18 cellular contexts compared by ENCODE assay signal in genomic region chr1:117501275-117501674, GRCh38.
DNase-seq lines count a peak whose midpoint lies in the region; ATAC-seq and TF ChIP-seq lines count a peak whose summit lies in the region.
"Had no signal": no experiment of that assay in that cellular context is flagged by ENCODE, and none has a peak within 500 bp of the region (broad histone marks: within the 10 kb centered on the region; RNA-seq: fewer than 3 reads in every experiment).

No MANE protein-coding gene starts in this region.

- no peak overlapping the region for H3K4me3 Mint-ChIP-seq in chondrocyte (ENCODE audit: unreplicated experiment)
- H3K4me3 Mint-ChIP-seq in CD4-positive, alpha-beta memory T cell: no peak overlapping the region
- H3K4me3 Mint-ChIP-seq: dendritic cell treated with granulocyte-macrophage colony-stimulating factor and Interleukin-4, amounts not matched to agents 40 ng/mL and 50 ng/mL, for 4 days had no signal

- H3K27me3 Mint-ChIP-seq in chondrocyte (ENCODE audit: low read depth): no peaks in the 10 kb centered on the region
- H3K27me3 Mint-ChIP-seq in CD4-positive, alpha-beta memory T cell: no peaks in the 10 kb centered on the region
- H3K27me3 Mint-ChIP-seq: dendritic cell treated with granulocyte-macrophage colony-stimulating factor and Interleukin-4, amounts not matched to agents 40 ng/mL and 50 ng/mL, for 4 days had no signal

- H3K9ac ChIP-seq in smooth muscle cell (ENCODE audit: low read depth): no peak overlapping the region
- H3K9ac ChIP-seq: parathyroid adenoma had no signal

- no peaks in the 10 kb centered on the region for H4K20me1 ChIP-seq in smooth muscle cell (ENCODE audit: low read depth)

- H3K4me2 ChIP-seq in smooth muscle cell: no peak overlapping the region

- POLR2A ChIA-PET in AG04450 (lab: Yijun Ruan, JAX): no interaction called here
- POLR2A ChIA-PET in CD4-positive, alpha-beta memory T cell (lab: Charles Lee; ENCODE audit: partially characterized antibody): no interaction called here

- no peak for ATAC-seq in HG03442 (IDR thresholded peaks at IDR 0.05; ENCODE audit: unreplicated experiment)
- ATAC-seq: heart right ventricle had no signal

- TF ChIP-seq CTCF in AG04450 (IDR thresholded peaks at IDR 0.05; ENCODE audit: low read depth, low read length) (no peak), chondrocyte (IDR thresholded peaks at IDR 0.05) (no peak), smooth muscle cell (IDR thresholded peaks at IDR 0.05; ENCODE audit: borderline replicate concordance, insufficient read depth, poor library complexity, severe bottlenecking) (no peak), sigmoid colon (IDR thresholded peaks at IDR 0.05) (no peak)

- H3K9me3 Mint-ChIP-seq in chondrocyte (ENCODE audit: low read depth): peaks cover 3% of the 10 kb centered on the region
- H3K9me3 Mint-ChIP-seq in CD4-positive, alpha-beta memory T cell: no peaks in the 10 kb centered on the region
- H3K9me3 Mint-ChIP-seq: dendritic cell treated with granulocyte-macrophage colony-stimulating factor and Interleukin-4, amounts not matched to agents 40 ng/mL and 50 ng/mL, for 4 days had no signal

- CTCF ChIA-PET in AG04450 (lab: Charles Lee): interaction anchor here (0.8 to 1.0 kb wide), 2 partner anchors 10 to 433 kb away, joined by 4 read pairs; no protein-coding TSS in a partner anchor
- CTCF ChIA-PET in CD4-positive, alpha-beta memory T cell (lab: Charles Lee; ENCODE audit: partially characterized antibody): interaction anchor here (1.0 kb wide), 1 partner anchor 12 kb away, joined by 3 read pairs; no protein-coding TSS in a partner anchor

- H3K4me3 ChIP-seq in AG04450 (ENCODE audit: low read depth, low read length) (no peak overlapping the region), smooth muscle cell (no peak overlapping the region), sigmoid colon (no peak overlapping the region)
- H3K4me3 ChIP-seq in CD4-positive, alpha-beta memory T cell (ENCODE audit: low read length in 2 of 2): no peak overlapping the region
- H3K4me3 ChIP-seq: ascending aorta, heart right ventricle had no signal

- H3K4me1 ChIP-seq in smooth muscle cell (ENCODE audit: low read depth): no peaks in the 10 kb centered on the region
- H3K4me1 ChIP-seq in CD4-positive, alpha-beta memory T cell (ENCODE audit: insufficient read depth, low read length): no peaks in the 10 kb centered on the region
- H3K4me1 ChIP-seq in sigmoid colon: peaks cover 0 to 10% (median 6%) of the 10 kb centered on the region in 4 donors
- H3K4me1 ChIP-seq: ascending aorta, heart right ventricle, parathyroid adenoma had no signal

- H3K27me3 ChIP-seq in AG04450 (ENCODE audit: control insufficient read depth, insufficient read depth, low read length) (no peaks in the 10 kb centered on the region), smooth muscle cell (ENCODE audit: low read depth) (no peaks in the 10 kb centered on the region), sigmoid colon (no peaks in the 10 kb centered on the region)
- H3K27me3 ChIP-seq in CD4-positive, alpha-beta memory T cell (ENCODE audit: insufficient read depth, low read length): no peaks in the 10 kb centered on the region
- H3K27me3 ChIP-seq: ascending aorta, heart right ventricle had no signal

- H3K79me2 ChIP-seq in smooth muscle cell (ENCODE audit: low read depth): no peaks in the 10 kb centered on the region
- H3K79me2 ChIP-seq: parathyroid adenoma had no signal

- H3F3A ChIP-seq in smooth muscle cell (ENCODE audit: low read depth): no peaks in the 10 kb centered on the region

- peaks cover 18% of the 10 kb centered on the region for H3K36me3 Mint-ChIP-seq in chondrocyte (ENCODE audit: low read depth)
- peaks cover 31 to 46% of the 10 kb centered on the region in 2 donors for H3K36me3 Mint-ChIP-seq in CD4-positive, alpha-beta memory T cell

- no peak for TF ChIP-seq POLR2A in sigmoid colon (IDR thresholded peaks at IDR 0.05)

- peak overlapping the region; percentile 50 for H3K27ac Mint-ChIP-seq in chondrocyte (ENCODE audit: unreplicated experiment)
- no peak overlapping the region for H3K27ac Mint-ChIP-seq in CD4-positive, alpha-beta memory T cell
- H3K27ac Mint-ChIP-seq: dendritic cell treated with granulocyte-macrophage colony-stimulating factor and Interleukin-4, amounts not matched to agents 40 ng/mL and 50 ng/mL, for 4 days had no signal

- DNase-seq in AG04450 (ENCODE audit: low read depth, low spot score) (peak; percentile 43), M059J (ENCODE audit: low read depth) (peak; percentile 78), chondrocyte (ENCODE audit: low spot score) (no peak), iris pigment epithelial cell (ENCODE audit: low read depth) (peak; percentile 87), smooth muscle cell (lab: John Stamatoyannopoulos, UW; ENCODE audit: unreplicated experiment) (no peak), sigmoid colon (no peak)
- DNase-seq in CD4-positive, alpha-beta memory T cell: no peak
- DNase-seq: activated CD4-positive, alpha-beta T cell treated with anti-CD3 and anti-CD28 coated beads, Interleukin-2, amount 50 U/mL, for 1 hour; activated naive CD4-positive, alpha-beta T cell treated with Interleukin-2 at 50 U/mL for 16 hours; heart right ventricle; MV-4-11; NCI-H1930; NCI-H510A; small intestine had no signal

- peaks cover 12% of the 10 kb centered on the region for H3K4me1 Mint-ChIP-seq in chondrocyte (ENCODE audit: low read depth)
- H3K4me1 Mint-ChIP-seq in CD4-positive, alpha-beta memory T cell: peaks cover 0 to 3% (median 0%) of the 10 kb centered on the region in 4 donors

- H3K36me3 ChIP-seq in smooth muscle cell (ENCODE audit: low read depth) (peaks cover 5% of the 10 kb centered on the region), sigmoid colon (peaks cover 0 to 33% (median 2%) of the 10 kb centered on the region in 4 donors)
- H3K36me3 ChIP-seq in CD4-positive, alpha-beta memory T cell (ENCODE audit: insufficient read depth, low read length): peaks cover 11% of the 10 kb centered on the region

- peak overlapping the region; percentile 32 for H3K27ac ChIP-seq in AG04450 (ENCODE audit: low read depth, low read length)
- no peak overlapping the region for H3K27ac ChIP-seq in smooth muscle cell (ENCODE audit: low read depth)
- no peak overlapping the region for H3K27ac ChIP-seq in CD4-positive, alpha-beta memory T cell (ENCODE audit: low read depth, low read length)
- no peak overlapping the region for H3K27ac ChIP-seq in sigmoid colon
- H3K27ac ChIP-seq: ascending aorta, heart right ventricle, parathyroid adenoma had no signal

- no peak for TF ChIP-seq EP300 in sigmoid colon (IDR thresholded peaks at IDR 0.05)

- 87% methylated on average over 3 of the region's 3 CpGs for WGBS in smooth muscle cell (ENCODE audit: low lambda C conversion rate)
- 93 to 94% methylated on average over 3 of the region's 3 CpGs for WGBS in sigmoid colon, 2 donors

- no peaks in the 10 kb centered on the region; the same call in 1 of the 2 replicates for H3K9me3 ChIP-seq in AG04450 (ENCODE audit: control insufficient read depth, insufficient read depth, low read length)
- H3K9me3 ChIP-seq in smooth muscle cell (replicated peaks; ENCODE audit: low read depth): no peaks in the 10 kb centered on the region
- H3K9me3 ChIP-seq in CD4-positive, alpha-beta memory T cell (ENCODE audit: control insufficient read depth in 1 of 2, low read length in 2 of 2): no peaks in the 10 kb centered on the region
- no peaks in the 10 kb centered on the region for H3K9me3 ChIP-seq in sigmoid colon
- H3K9me3 ChIP-seq: ascending aorta, heart right ventricle had no signal

- intact Hi-C loops in CD4-positive, alpha-beta memory T cell (cut with micrococcal nuclease): no loop called here
- intact Hi-C loops in sigmoid colon (cut with DNase I): no loop called here

- no peak overlapping the region for H2AFZ ChIP-seq in smooth muscle cell (ENCODE audit: low read depth)
- H2AFZ ChIP-seq: parathyroid adenoma had no signal

Comparison
In these comparisons a context has a peak if more than half of its experiments do, and no peak if none do; other contexts are left out.
1. DNase-seq: peak in AG04450 (single experiment), M059J (single experiment) and iris pigment epithelial cell (single experiment); none in chondrocyte (single experiment), smooth muscle cell (single experiment), CD4-positive, alpha-beta memory T cell (0 of 5) and sigmoid colon (single experiment).